ENCODE assay signal across 14 cellular contexts in genomic region chr12:15152864-15153263, GRCh38.
DNase-seq lines count a peak whose midpoint lies in the region; ATAC-seq, FAIRE-seq and TF ChIP-seq lines count a peak whose summit lies in the region.
"Had no signal": no experiment of that assay in that cellular context is flagged by ENCODE, and none has a peak within 500 bp of the region (broad histone marks: within the 10 kb centered on the region; RNA-seq: fewer than 3 reads in every experiment).

No MANE protein-coding gene starts in this region.

- H3K9ac ChIP-seq in kidney (ENCODE audit: low read length in 2 of 2) = no peak overlapping the region

- no peak for TF ChIP-seq EP300 in suprapubic skin (IDR thresholded peaks at IDR 0.05)

- H3K4me1 ChIP-seq in kidney (ENCODE audit: control insufficient read depth in 1 of 2, insufficient read depth in 1 of 2, low read depth in 1 of 2, low read length in 2 of 2) = peaks cover 16 to 21% of the 10 kb centered on the region in 2 donors
- H3K4me1 ChIP-seq in suprapubic skin = peaks cover 33% of the 10 kb centered on the region
- H3K4me1 ChIP-seq: psoas muscle had no signal

- H3K27ac ChIP-seq in kidney (ENCODE audit: low read depth in 2 of 2, low read length in 2 of 2) (peak overlapping the region; percentile 26 to 62), suprapubic skin (peak overlapping the region; percentile 80)
- H3K27ac ChIP-seq: psoas muscle had no signal

- TF ChIP-seq POLR2A in suprapubic skin (IDR thresholded peaks at IDR 0.05) = no peak

- H3K4me3 ChIP-seq in choroid plexus epithelial cell (ENCODE audit: low read depth, low read length) (no peak overlapping the region), kidney (ENCODE audit: low read length in 2 of 2) (no peak overlapping the region), suprapubic skin (no peak overlapping the region)
- H3K4me3 ChIP-seq: psoas muscle had no signal

- H3K36me3 ChIP-seq in kidney (ENCODE audit: control insufficient read depth in 1 of 2, insufficient read depth in 2 of 2, low read length in 2 of 2) = no peaks in the 10 kb centered on the region
- no peaks in the 10 kb centered on the region for H3K36me3 ChIP-seq in suprapubic skin

- ATAC-seq in HG02981 (IDR thresholded peaks at IDR 0.05; ENCODE audit: unreplicated experiment) (no peak), GM18873 (IDR thresholded peaks at IDR 0.05; ENCODE audit: low FRiP score, unreplicated experiment) (no peak), HG02852 (IDR thresholded peaks at IDR 0.05; ENCODE audit: unreplicated experiment) (no peak)
- ATAC-seq: activated CD8-positive, alpha-beta memory T cell treated with anti-CD3 and anti-CD28 coated beads, Interleukin-2, amount 10 ng/mL, durations not matched to agents 7 days and 5 days; psoas muscle had no signal

- H3K27me3 ChIP-seq in suprapubic skin = no peaks in the 10 kb centered on the region

- intact Hi-C loops in kidney (cut with DNase I) = loop anchor here (5.0 kb wide), 1 partner anchor 69 kb away; the partner anchor contains the start of gene RERG

- peak; percentile 33 for FAIRE-seq in kidney (lab: Jason Lieb, UNC)
- FAIRE-seq: GM18507 had no signal

- WGBS in suprapubic skin = 42% methylated on average over 2 of the region's 2 CpGs

- TF ChIP-seq CTCF in choroid plexus epithelial cell (conservative IDR thresholded peaks at IDR 0.05; ENCODE audit: low read depth, low read length) (no peak), kidney (IDR thresholded peaks at IDR 0.05; ENCODE audit: borderline replicate concordance, extremely low read depth, insufficient read depth) (no peak), suprapubic skin (IDR thresholded peaks at IDR 0.05) (no peak)

- DNase-seq in HT-29 (ENCODE audit: low spot score) = peak; percentile 41
- peak; percentile 89 for DNase-seq in choroid plexus epithelial cell (ENCODE audit: low read depth)
- no peak for DNase-seq in kidney
- no peak for DNase-seq in suprapubic skin (ENCODE audit: low spot score in 2 of 2)
- no peak for DNase-seq in anterior cingulate cortex (lab: John Stamatoyannopoulos, UW)
- DNase-seq: activated CD8-positive, alpha-beta memory T cell treated with anti-CD3 and anti-CD28 coated beads, Interleukin-2, amount 10 ng/mL, durations not matched to agents 7 days and 5 days; central memory CD4-positive, alpha-beta T cell; DMS153; NCI-H82 had no signal

- H3K9me3 ChIP-seq in kidney (ENCODE audit: control insufficient read depth in 1 of 2, low read length in 2 of 2) (no peaks in the 10 kb centered on the region), suprapubic skin (no peaks in the 10 kb centered on the region)
- H3K9me3 ChIP-seq: psoas muscle had no signal

Comparison
In these comparisons a context has a peak if more than half of its experiments do, and no peak if none do; other contexts are left out.
1. DNase-seq: peak in HT-29 (single experiment) and choroid plexus epithelial cell (single experiment); none in kidney (single experiment), suprapubic skin (0 of 2) and anterior cingulate cortex (0 of 58).